In genomic region chr9:82209797-82210470, GRCh38 we compare ENCODE assay signal across 26 cellular contexts.
DNase-seq lines count a peak whose midpoint lies in the region; ATAC-seq and TF ChIP-seq lines count a peak whose summit lies in the region.
"Had no signal": no experiment of that assay in that cellular context is flagged by ENCODE, and none has a peak within 500 bp of the region (broad histone marks: within the 10 kb centered on the region; RNA-seq: fewer than 3 reads in every experiment).

No MANE protein-coding gene starts in this region.

- H4K20me1 ChIP-seq in mammary epithelial cell (ENCODE audit: insufficient read depth, low read length), result no peaks in the 10 kb centered on the region

- H3K4me3 Mint-ChIP-seq in CD14-positive monocyte, result no peak overlapping the region
- H3K4me3 Mint-ChIP-seq: CD4-positive, alpha-beta T cell; HFFc6; naive thymus-derived CD8-positive, alpha-beta T cell had no signal

- no peak overlapping the region for H3K4me2 ChIP-seq in mammary epithelial cell (ENCODE audit: insufficient read depth, low read depth, low read length)

- peak overlapping the region; percentile 39 for H2AFZ ChIP-seq in mammary epithelial cell (ENCODE audit: low read depth, low read length)

- no peaks in the 10 kb centered on the region for H3K36me3 Mint-ChIP-seq in CD14-positive monocyte
- H3K36me3 Mint-ChIP-seq: naive thymus-derived CD8-positive, alpha-beta T cell had no signal

- DNase-seq in GM13976 (ENCODE audit: low spot score) (no peak), mammary epithelial cell (peak; percentile 28), colonic mucosa (no peak), CD14-positive monocyte (ENCODE audit: low spot score) (no peak), brain microvascular endothelial cell (no peak)
- DNase-seq in stimulated activated CD4-positive, alpha-beta T cell treated with anti-CD3 and anti-CD28 coated beads, Interleukin-2, amount 100 ng/mL, for 48 hours, result no peak
- DNase-seq: ACHN; activated CD4-positive, alpha-beta T cell treated with anti-CD3 and anti-CD28 coated beads for 48 hours; activated effector memory CD4-positive, alpha-beta T cell treated with Interleukin-2 at 50 U/mL for 16 hours; CD4-positive, alpha-beta T cell; DMS153; HFFc6; kidney glomerular epithelial cell; mesendoderm; naive thymus-derived CD8-positive, alpha-beta T cell; NCI-H187 treated with DMSO at 0.1 percent for 48 hours; NCI-H2227 treated with DMSO at 0.1 percent for 48 hours; pancreas; right lobe of liver; stimulated activated naive CD4-positive, alpha-beta T cell; thyroid gland had no signal

- peaks cover 0 to 2% (median 0%) of the 10 kb centered on the region in 3 donors for H3K27me3 Mint-ChIP-seq in CD14-positive monocyte (ENCODE audit: low read depth in 3 of 3)
- H3K27me3 Mint-ChIP-seq: CD4-positive, alpha-beta T cell had no signal

- no peak overlapping the region for H3K27ac Mint-ChIP-seq in CD14-positive monocyte
- H3K27ac Mint-ChIP-seq: CD4-positive, alpha-beta T cell; HFFc6; naive thymus-derived CD8-positive, alpha-beta T cell had no signal

- H3K27me3 ChIP-seq in mammary epithelial cell (ENCODE audit: insufficient read depth, low read length), result no peaks in the 10 kb centered on the region
- H3K27me3 ChIP-seq in colonic mucosa, result no peaks in the 10 kb centered on the region
- H3K27me3 ChIP-seq in brain microvascular endothelial cell (replicated peaks), result no peaks in the 10 kb centered on the region
- H3K27me3 ChIP-seq: gastroesophageal sphincter, pancreas, right lobe of liver, thyroid gland had no signal

- no TSS peak for BruUV-seq in mammary epithelial cell (replicated peaks; lab: Mats Ljungman, UMichigan)

- H3K9ac ChIP-seq in mammary epithelial cell (ENCODE audit: insufficient read depth, low read length) (no peak overlapping the region), colonic mucosa (ENCODE audit: low read depth in 2 of 2, low read length in 2 of 2) (no peak overlapping the region)

- in situ Hi-C loops in GM13976 (cut with MboI; ENCODE audit: low sequenced_read_pairs, unreplicated experiment), result no loop called here
- in situ Hi-C loops in mammary epithelial cell (cut with MboI; ENCODE audit: low sequenced_read_pairs in 2 of 2), result no loop called here
- in situ Hi-C loops in brain microvascular endothelial cell (cut with HindIII; ENCODE audit: low pct_ligation_motif_present, low sequenced_read_pairs), result no loop called here

- H3K9me3 ChIP-seq in mammary epithelial cell (replicated peaks; ENCODE audit: insufficient read depth, low read length), result no peaks in the 10 kb centered on the region
- H3K9me3 ChIP-seq in colonic mucosa, result no peaks in the 10 kb centered on the region
- H3K9me3 ChIP-seq: pancreas, right lobe of liver, thyroid gland had no signal

- peak; percentile 47 for ATAC-seq in GM21786 (IDR thresholded peaks at IDR 0.05; ENCODE audit: unreplicated experiment)
- ATAC-seq in HG03565 (IDR thresholded peaks at IDR 0.05; ENCODE audit: unreplicated experiment), result peak; percentile 72
- ATAC-seq: gastroesophageal sphincter; naive thymus-derived CD8-positive, alpha-beta T cell; pancreas; right lobe of liver had no signal

- no peaks in the 10 kb centered on the region for H3K36me3 ChIP-seq in mammary epithelial cell (ENCODE audit: insufficient read depth, low read length)
- H3K36me3 ChIP-seq in colonic mucosa, result no peaks in the 10 kb centered on the region
- no peaks in the 10 kb centered on the region for H3K36me3 ChIP-seq in brain microvascular endothelial cell (replicated peaks)
- H3K36me3 ChIP-seq: gastroesophageal sphincter, pancreas, right lobe of liver, thyroid gland had no signal

- intact Hi-C loops in mammary epithelial cell (cut with micrococcal nuclease) (loop anchor here (10.0 kb wide), 1 partner anchor 285 kb away; no protein-coding TSS in a partner anchor), colonic mucosa (cut with DNase I) (no loop called here), CD14-positive monocyte (cut with micrococcal nuclease) (no loop called here)

- dilution Hi-C loops in mammary epithelial cell (cut with HindIII; ENCODE audit: low sequenced_read_pairs), result no loop called here

- H3K4me1 ChIP-seq in mammary epithelial cell (ENCODE audit: insufficient read depth, low read length) (peaks cover 21% of the 10 kb centered on the region), colonic mucosa (no peaks in the 10 kb centered on the region)
- H3K4me1 ChIP-seq: gastroesophageal sphincter, pancreas, right lobe of liver, thyroid gland had no signal

- peaks cover 3% of the 10 kb centered on the region for H3K4me1 Mint-ChIP-seq in CD14-positive monocyte

- no peak overlapping the region for H3K4me3 ChIP-seq in mammary epithelial cell (replicated peaks in 1 of 3; ENCODE audit: insufficient read depth in 1 of 3, low read depth in 2 of 3, low read length in 3 of 3)
- H3K4me3 ChIP-seq in colonic mucosa, result no peak overlapping the region
- H3K4me3 ChIP-seq in brain microvascular endothelial cell (ENCODE audit: low read depth, low read length), result no peak overlapping the region
- H3K4me3 ChIP-seq: gastroesophageal sphincter, pancreas, right lobe of liver, thyroid gland had no signal

- H3K79me2 ChIP-seq in mammary epithelial cell (ENCODE audit: insufficient read depth, low read length), result no peaks in the 10 kb centered on the region

- TF ChIP-seq CTCF in GM13976 (IDR thresholded peaks at IDR 0.05; ENCODE audit: borderline replicate concordance, control extremely low read depth, extremely low read depth, insufficient read depth, missing control alignments) (peak; percentile 7), mammary epithelial cell (conservative IDR thresholded peaks at IDR 0.05 in 1 of 2, IDR thresholded peaks at IDR 0.05 in 1 of 2; ENCODE audit: extremely low read depth in 1 of 2, insufficient read depth in 1 of 2, low read depth in 1 of 2, low read length in 2 of 2) (no peak), colonic mucosa (IDR thresholded peaks at IDR 0.05) (no peak), CD14-positive monocyte (IDR thresholded peaks at IDR 0.05) (no peak), brain microvascular endothelial cell (IDR thresholded peaks at IDR 0.05; ENCODE audit: low read depth, low read length, missing control alignments) (no peak)

- peaks cover 0 to 10% (median 2%) of the 10 kb centered on the region in 7 donors for H3K9me3 Mint-ChIP-seq in CD14-positive monocyte
- H3K9me3 Mint-ChIP-seq: HFFc6 had no signal

- WGBS in mammary epithelial cell (ENCODE audit: low coverage, missing lambda C conversion rate), result 18% methylated on average over 1 of the region's 1 CpG

- H3K27ac ChIP-seq in mammary epithelial cell (ENCODE audit: insufficient read depth, low read depth, low read length) (no peak overlapping the region), colonic mucosa (no peak overlapping the region), brain microvascular endothelial cell (no peak overlapping the region)
- H3K27ac ChIP-seq: gastroesophageal sphincter, HL-60, pancreas, right lobe of liver, RWPE1, thyroid gland had no signal

- CTCF ChIA-PET in mammary epithelial cell (lab: Charles Lee; ENCODE audit: low non-redundant PET), result no interaction called here
